In genomic region chr11:1546536-1547466, GRCh38 we compare ENCODE assay signal across 1 cellular context.
TF ChIP-seq lines count a peak whose summit lies in the region.

No MANE protein-coding gene starts in this region.

TF ChIP-seq in HEK293, 187 proteins besides CTCF, POLR2A, EP300 and RAD21 (continued from another document and continues in another):
- TF ChIP-seq TCF7L2 (IDR thresholded peaks at IDR 0.05; ENCODE audit: borderline replicate concordance, low read depth, low read length) (no peak), ZSCAN5A (tag by site-specific recombination; IDR thresholded peaks at IDR 0.05) (no peak), ZNF548 (tag by site-specific recombination; IDR thresholded peaks at IDR 0.05) (no peak), ZNF416 (tag by site-specific recombination; IDR thresholded peaks at IDR 0.05) (no peak), REPIN1 (tag by site-specific recombination; IDR thresholded peaks at IDR 0.05; ENCODE audit: low read depth) (no peak), SCRT2 (tag by site-specific recombination; IDR thresholded peaks at IDR 0.05) (no peak), ZNF157 (tag by site-specific recombination; IDR thresholded peaks at IDR 0.05) (no peak), ZNF324 (tag by site-specific recombination; IDR thresholded peaks at IDR 0.05) (no peak), ZNF785 (tag by site-specific recombination; IDR thresholded peaks at IDR 0.05) (no peak), ZNF350 (tag by site-specific recombination; IDR thresholded peaks at IDR 0.05) (no peak), OVOL3 (tag by site-specific recombination; IDR thresholded peaks at IDR 0.05) (no peak), KLF8 (tag by site-specific recombination; IDR thresholded peaks at IDR 0.05) (peak; percentile 11; the same call in 1 of the 2 replicates), OSR2 (tag by site-specific recombination; IDR thresholded peaks at IDR 0.05) (no peak), ZNF132 (tag by site-specific recombination; IDR thresholded peaks at IDR 0.05; ENCODE audit: borderline replicate concordance) (no peak), ZNF184 (tag by site-specific recombination; IDR thresholded peaks at IDR 0.05) (no peak), ZNF677 (tag by site-specific recombination; IDR thresholded peaks at IDR 0.05) (no peak), ZNF311 (tag by site-specific recombination; IDR thresholded peaks at IDR 0.05; ENCODE audit: borderline replicate concordance) (no peak), ZNF211 (tag by site-specific recombination; IDR thresholded peaks at IDR 0.05; ENCODE audit: low read depth) (no peak), PRDM1 (tag by site-specific recombination; IDR thresholded peaks at IDR 0.05) (no peak), ZNF624 (tag by site-specific recombination; IDR thresholded peaks at IDR 0.05) (no peak), ZNF626 (tag by site-specific recombination; IDR thresholded peaks at IDR 0.05) (no peak), KLF1 (tag by site-specific recombination; IDR thresholded peaks at IDR 0.05) (peak; percentile 100), HOXA7 (CRISPR knock-in tag; IDR thresholded peaks at IDR 0.05; ENCODE audit: borderline replicate concordance) (no peak), ZNF48 (tag by site-specific recombination; IDR thresholded peaks at IDR 0.05) (no peak), ZNF280D (tag by site-specific recombination; IDR thresholded peaks at IDR 0.05) (no peak), ZXDB (tag by site-specific recombination; IDR thresholded peaks at IDR 0.05) (no peak), ZNF629 (tag by site-specific recombination; IDR thresholded peaks at IDR 0.05) (peak; percentile 13; the same call in 1 of the 2 replicates), ZNF341 (tag by site-specific recombination; IDR thresholded peaks at IDR 0.05; ENCODE audit: low read depth) (no peak), SALL2 (tag by site-specific recombination; IDR thresholded peaks at IDR 0.05; ENCODE audit: borderline replicate concordance) (no peak), TSHZ1 (tag by site-specific recombination; IDR thresholded peaks at IDR 0.05; ENCODE audit: borderline replicate concordance) (no peak), EGR2 (tag by site-specific recombination; IDR thresholded peaks at IDR 0.05; ENCODE audit: low read depth) (peak; percentile 18; the same call in 1 of the 2 replicates), ZNF366 (tag by site-specific recombination; conservative IDR thresholded peaks at IDR 0.05) (no peak), ZBTB1 (tag by site-specific recombination; IDR thresholded peaks at IDR 0.05) (no peak), ZNF658 (tag by site-specific recombination; IDR thresholded peaks at IDR 0.05) (no peak), ZBTB48 (tag by site-specific recombination; IDR thresholded peaks at IDR 0.05) (no peak), GLIS2 (tag by site-specific recombination; IDR thresholded peaks at IDR 0.05) (peak; percentile 63), ZNF274 (IDR thresholded peaks at IDR 0.05; ENCODE audit: low read length) (no peak), ZNF274 (tag by site-specific recombination; IDR thresholded peaks at IDR 0.05; ENCODE audit: borderline replicate concordance) (no peak), ZNF596 (tag by site-specific recombination; IDR thresholded peaks at IDR 0.05) (no peak), KLF16 (tag by site-specific recombination; IDR thresholded peaks at IDR 0.05) (peak; percentile 38; the same call in 1 of the 2 replicates), ZNF16 (tag by site-specific recombination; IDR thresholded peaks at IDR 0.05; ENCODE audit: low read depth) (no peak), ZNF223 (tag by site-specific recombination; IDR thresholded peaks at IDR 0.05) (no peak), ZFP69B (tag by site-specific recombination; IDR thresholded peaks at IDR 0.05) (peak; percentile 77), ZNF221 (tag by site-specific recombination; IDR thresholded peaks at IDR 0.05; ENCODE audit: borderline replicate concordance) (no peak), ZNF777 (tag by site-specific recombination; IDR thresholded peaks at IDR 0.05; ENCODE audit: borderline replicate concordance) (no peak), ZNF621 (tag by site-specific recombination; IDR thresholded peaks at IDR 0.05) (no peak), ZNF266 (tag by site-specific recombination; IDR thresholded peaks at IDR 0.05; ENCODE audit: low read depth) (no peak), IKZF3 (tag by site-specific recombination; IDR thresholded peaks at IDR 0.05) (no peak)
- TF ChIP-seq, protein P1, sequence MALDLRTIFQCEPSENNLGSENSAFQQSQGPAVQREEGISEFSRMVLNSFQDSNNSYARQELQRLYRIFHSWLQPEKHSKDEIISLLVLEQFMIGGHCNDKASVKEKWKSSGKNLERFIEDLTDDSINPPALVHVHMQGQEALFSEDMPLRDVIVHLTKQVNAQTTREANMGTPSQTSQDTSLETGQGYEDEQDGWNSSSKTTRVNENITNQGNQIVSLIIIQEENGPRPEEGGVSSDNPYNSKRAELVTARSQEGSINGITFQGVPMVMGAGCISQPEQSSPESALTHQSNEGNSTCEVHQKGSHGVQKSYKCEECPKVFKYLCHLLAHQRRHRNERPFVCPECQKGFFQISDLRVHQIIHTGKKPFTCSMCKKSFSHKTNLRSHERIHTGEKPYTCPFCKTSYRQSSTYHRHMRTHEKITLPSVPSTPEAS (tag by site-specific recombination; IDR thresholded peaks at IDR 0.05), result no peak
- TF ChIP-seq, protein P2, sequence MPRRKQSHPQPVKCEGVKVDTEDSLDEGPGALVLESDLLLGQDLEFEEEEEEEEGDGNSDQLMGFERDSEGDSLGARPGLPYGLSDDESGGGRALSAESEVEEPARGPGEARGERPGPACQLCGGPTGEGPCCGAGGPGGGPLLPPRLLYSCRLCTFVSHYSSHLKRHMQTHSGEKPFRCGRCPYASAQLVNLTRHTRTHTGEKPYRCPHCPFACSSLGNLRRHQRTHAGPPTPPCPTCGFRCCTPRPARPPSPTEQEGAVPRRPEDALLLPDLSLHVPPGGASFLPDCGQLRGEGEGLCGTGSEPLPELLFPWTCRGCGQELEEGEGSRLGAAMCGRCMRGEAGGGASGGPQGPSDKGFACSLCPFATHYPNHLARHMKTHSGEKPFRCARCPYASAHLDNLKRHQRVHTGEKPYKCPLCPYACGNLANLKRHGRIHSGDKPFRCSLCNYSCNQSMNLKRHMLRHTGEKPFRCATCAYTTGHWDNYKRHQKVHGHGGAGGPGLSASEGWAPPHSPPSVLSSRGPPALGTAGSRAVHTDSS (tag by site-specific recombination; IDR thresholded peaks at IDR 0.05), result no peak
- TF ChIP-seq, protein P3, sequence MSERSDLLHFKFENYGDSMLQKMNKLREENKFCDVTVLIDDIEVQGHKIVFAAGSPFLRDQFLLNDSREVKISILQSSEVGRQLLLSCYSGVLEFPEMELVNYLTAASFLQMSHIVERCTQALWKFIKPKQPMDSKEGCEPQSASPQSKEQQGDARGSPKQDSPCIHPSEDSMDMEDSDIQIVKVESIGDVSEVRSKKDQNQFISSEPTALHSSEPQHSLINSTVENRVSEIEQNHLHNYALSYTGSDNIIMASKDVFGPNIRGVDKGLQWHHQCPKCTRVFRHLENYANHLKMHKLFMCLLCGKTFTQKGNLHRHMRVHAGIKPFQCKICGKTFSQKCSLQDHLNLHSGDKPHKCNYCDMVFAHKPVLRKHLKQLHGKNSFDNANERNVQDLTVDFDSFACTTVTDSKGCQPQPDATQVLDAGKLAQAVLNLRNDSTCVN (tag by site-specific recombination; optimal IDR thresholded peaks at IDR 0.05), result peak; percentile 79
- TF ChIP-seq, protein P4, sequence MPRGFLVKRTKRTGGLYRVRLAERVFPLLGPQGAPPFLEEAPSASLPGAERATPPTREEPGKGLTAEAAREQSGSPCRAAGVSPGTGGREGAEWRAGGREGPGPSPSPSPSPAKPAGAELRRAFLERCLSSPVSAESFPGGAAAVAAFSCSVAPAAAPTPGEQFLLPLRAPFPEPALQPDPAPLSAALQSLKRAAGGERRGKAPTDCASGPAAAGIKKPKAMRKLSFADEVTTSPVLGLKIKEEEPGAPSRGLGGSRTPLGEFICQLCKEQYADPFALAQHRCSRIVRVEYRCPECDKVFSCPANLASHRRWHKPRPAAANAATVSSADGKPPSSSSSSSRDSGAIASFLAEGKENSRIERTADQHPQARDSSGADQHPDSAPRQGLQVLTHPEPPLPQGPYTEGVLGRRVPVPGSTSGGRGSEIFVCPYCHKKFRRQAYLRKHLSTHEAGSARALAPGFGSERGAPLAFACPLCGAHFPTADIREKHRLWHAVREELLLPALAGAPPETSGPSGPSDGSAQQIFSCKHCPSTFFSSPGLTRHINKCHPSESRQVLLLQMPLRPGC (tag by site-specific recombination; IDR thresholded peaks at IDR 0.05), result no peak
